In genomic region chr12:19093218-19093617, GRCh38 we compare ENCODE assay signal across 14 cellular contexts. TPM values are rescaled to one million over a fixed set of nuclear protein-coding genes. Genes with fewer than 3 reads are reported as not detected.
DNase-seq lines count a peak whose midpoint lies in the region; ATAC-seq and TF ChIP-seq lines count a peak whose summit lies in the region.
"Had no signal": no experiment of that assay in that cellular context is flagged by ENCODE, and none has a peak within 500 bp of the region (broad histone marks: within the 10 kb centered on the region; RNA-seq: fewer than 3 reads in every experiment).

No MANE protein-coding gene starts in this region.

- DNase-seq in AG20443 (ENCODE audit: low spot score) (peak; percentile 16), RPMI7951 (ENCODE audit: low read depth) (peak; percentile 37), fibroblast of gingiva (ENCODE audit: low read depth) (peak; percentile 45), neuronal stem cell (ENCODE audit: low spot score) (no peak), prostate gland (ENCODE audit: low spot score) (no peak), left lobe of liver (ENCODE audit: low spot score) (no peak), OCI-LY7 (ENCODE audit: low spot score) (no peak)
- DNase-seq: CD8-positive, alpha-beta T cell; HCEC 1CT; KBM-7; NCI-H1092; NCI-H2107; PC-3 had no signal

- no peak overlapping the region for H3K9ac ChIP-seq in neuronal stem cell (ENCODE audit: low read depth, low read length, poor library complexity)

- H3K4me3 ChIP-seq in neuronal stem cell (ENCODE audit: low read length in 2 of 2) (no peak overlapping the region), prostate gland (no peak overlapping the region), OCI-LY7 (ENCODE audit: low read depth, low read length, poor library complexity, severe bottlenecking) (no peak overlapping the region)

- no peak overlapping the region for H3K18ac ChIP-seq in neuronal stem cell (ENCODE audit: low read length)

- no peak overlapping the region for H3K27ac ChIP-seq in neuronal stem cell (replicated peaks; ENCODE audit: low read length)
- H3K27ac ChIP-seq in prostate gland, result no peak overlapping the region
- no peak overlapping the region for H3K27ac ChIP-seq in OCI-LY7 (ENCODE audit: low read depth, low read length, poor library complexity, severe bottlenecking)
- H3K27ac ChIP-seq: HL-60 had no signal

- H3K4me2 ChIP-seq in neuronal stem cell (ENCODE audit: insufficient read depth, low read length, poor library complexity, severe bottlenecking) (no peak overlapping the region), OCI-LY7 (ENCODE audit: low read length) (no peak overlapping the region)

- no peaks in the 10 kb centered on the region for H4K20me1 ChIP-seq in OCI-LY7 (ENCODE audit: insufficient read depth, low read length)

- H3K79me1 ChIP-seq in neuronal stem cell (ENCODE audit: low read depth, low read length), result no peaks in the 10 kb centered on the region

- TF ChIP-seq CTCF in prostate gland (IDR thresholded peaks at IDR 0.05), result no peak
- TF ChIP-seq CTCF in OCI-LY7 (conservative IDR thresholded peaks at IDR 0.05; ENCODE audit: low read length), result no peak

- peak overlapping the region; percentile 66 for H2AFZ ChIP-seq in neuronal stem cell (ENCODE audit: low read length)
- no peak overlapping the region for H2AFZ ChIP-seq in OCI-LY7 (ENCODE audit: low read length)

- H3K36me3 ChIP-seq in neuronal stem cell (replicated peaks in 1 of 2; ENCODE audit: control insufficient read depth in 2 of 2, insufficient read depth in 2 of 2, low read length in 2 of 2) (no peaks in the 10 kb centered on the region), prostate gland (no peaks in the 10 kb centered on the region), OCI-LY7 (ENCODE audit: insufficient read depth, low read length) (no peaks in the 10 kb centered on the region)

- BruUV-seq in OCI-LY7 (replicated peaks; lab: Mats Ljungman, UMichigan), result no TSS peak

- H3K4ac ChIP-seq in neuronal stem cell (ENCODE audit: low read length), result no peak overlapping the region

- no CpG with 5 or more reads among the region's 3 CpGs for WGBS in neuronal stem cell (ENCODE audit: extremely low coverage in 2 of 2, insufficient read length in 2 of 2, insufficient replicate concordance in 1 of 2), 2 donors
- 96% methylated on average over 3 of the region's 3 CpGs for WGBS in prostate gland

- CTCF ChIA-PET in OCI-LY7 (lab: Charles Lee; ENCODE audit: unreplicated experiment), result no interaction called here

- H2BK15ac ChIP-seq in neuronal stem cell (ENCODE audit: low read length), result no peak overlapping the region

- no peaks in the 10 kb centered on the region for H3K27me3 ChIP-seq in neuronal stem cell (ENCODE audit: control insufficient read depth in 3 of 3, insufficient read depth in 3 of 3, low read depth in 1 of 3, low read length in 3 of 3)
- no peaks in the 10 kb centered on the region for H3K27me3 ChIP-seq in prostate gland (replicated peaks; ENCODE audit: insufficient read depth)

- no peak for TF ChIP-seq POLR2A in prostate gland (IDR thresholded peaks at IDR 0.05)

- no peak overlapping the region for H3K14ac ChIP-seq in neuronal stem cell (ENCODE audit: low read length)

- no peak overlapping the region for H4K8ac ChIP-seq in neuronal stem cell (ENCODE audit: low read depth, low read length)

- no peak overlapping the region for H3K23ac ChIP-seq in neuronal stem cell (ENCODE audit: low read depth, low read length, poor library complexity)

- H2BK5ac ChIP-seq in neuronal stem cell (ENCODE audit: low read length), result no peak overlapping the region

- intact Hi-C loops in prostate gland (cut with DNase I) (no loop called here), OCI-LY7 (cut with micrococcal nuclease; ENCODE audit: unreplicated experiment) (no loop called here)

- no peak for ATAC-seq in left lobe of liver
- ATAC-seq: CD8-positive, alpha-beta T cell; PC-3 had no signal

- H3K79me2 ChIP-seq in OCI-LY7 (ENCODE audit: insufficient read depth, low read depth, low read length), result no peaks in the 10 kb centered on the region

- H2BK120ac ChIP-seq in neuronal stem cell (ENCODE audit: low read depth, low read length), result no peak overlapping the region

- no peak overlapping the region for H2AK5ac ChIP-seq in neuronal stem cell (ENCODE audit: low read depth, low read length)

- H3K4me1 ChIP-seq in neuronal stem cell (ENCODE audit: control insufficient read depth in 2 of 2, insufficient read depth in 1 of 2, low read depth in 1 of 2, low read length in 2 of 2) (no peaks in the 10 kb centered on the region), prostate gland (replicated peaks) (no peaks in the 10 kb centered on the region), OCI-LY7 (ENCODE audit: insufficient read depth, low read length, poor library complexity, severe bottlenecking) (no peaks in the 10 kb centered on the region)

- H3K9me3 ChIP-seq in neuronal stem cell (replicated peaks in 1 of 2; ENCODE audit: control insufficient read depth in 2 of 2, insufficient read depth in 1 of 2, low read depth in 1 of 2, low read length in 2 of 2) (peaks cover 0 to 3% of the 10 kb centered on the region in 2 donors), prostate gland (no peaks in the 10 kb centered on the region), OCI-LY7 (ENCODE audit: low read length) (no peaks in the 10 kb centered on the region)

- H4K91ac ChIP-seq in neuronal stem cell (ENCODE audit: low read depth, low read length, poor library complexity), result no peak overlapping the region

- POLR2A ChIA-PET in OCI-LY7 (lab: Charles Lee), result no interaction called here

- no peaks in the 10 kb centered on the region for H3K9me2 ChIP-seq in OCI-LY7 (ENCODE audit: insufficient read depth, low read length)

- H2BK12ac ChIP-seq in neuronal stem cell (ENCODE audit: low read length), result no peak overlapping the region

RNA-seq across cellular contexts. Expression of gene PLEKHA5, which starts 36.3 kb away (rescaled TPM):
- total RNA-seq in RPMI7951 (2014; rRNA removed; shearing (Covaris generic)), result 30.5 and 36.6 TPM in 2 replicates
- polyA plus RNA-seq in neuronal stem cell (2013, experiment 1 of 2), result 38.1 TPM
- 38.6 TPM for polyA plus RNA-seq in neuronal stem cell (2013, experiment 2 of 2)
- total RNA-seq in prostate gland, result 10 to 100 TPM; 24.4 to 41.7 TPM
- 15.8 TPM for total RNA-seq in left lobe of liver
- not detected in 2 replicates for total RNA-seq in OCI-LY7 (2014; rRNA removed; shearing (Covaris generic))
- 2.7 and 2.9 TPM in 2 replicates for total RNA-seq in OCI-LY7 (2022)

Comparison
In these comparisons a context has a peak if more than half of its experiments do, and no peak if none do; other contexts are left out.
1. DNase-seq: peak in AG20443 (single experiment), RPMI7951 (single experiment) and fibroblast of gingiva (single experiment); none in neuronal stem cell (single experiment), prostate gland (single experiment), left lobe of liver (single experiment) and OCI-LY7 (single experiment).